2 cellular contexts compared by ENCODE assay signal in the genomic region with DNA sequence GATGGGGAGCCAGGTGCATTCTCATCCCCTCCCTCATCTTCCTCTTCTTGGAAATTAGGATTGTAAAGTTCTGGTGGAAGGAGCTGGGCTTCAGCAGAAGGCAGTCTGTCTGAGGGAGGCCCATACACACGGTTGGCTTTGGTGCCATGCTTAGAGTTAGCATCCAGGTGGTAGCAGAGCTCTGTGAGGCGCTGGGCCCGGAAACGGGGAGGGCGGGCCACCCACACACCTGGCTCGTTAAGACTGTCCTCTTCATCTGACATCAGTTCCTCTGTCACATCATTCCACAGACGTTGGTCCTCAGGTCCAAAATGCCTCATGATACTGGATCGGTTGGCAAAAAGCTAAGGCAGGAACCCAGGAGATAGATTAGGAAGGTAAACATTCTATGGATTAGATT.
TF ChIP-seq lines count a peak whose summit lies in the region.

No MANE protein-coding gene starts in this region.

TF ChIP-seq in HCT116, 20 proteins besides CTCF, POLR2A, EP300 and RAD21:
- TF ChIP-seq SRF (IDR thresholded peaks at IDR 0.05; ENCODE audit: low read depth) (no peak), EZH2 (IDR thresholded peaks at IDR 0.05) (no peak), TCF7L2 (IDR thresholded peaks at IDR 0.05; ENCODE audit: borderline replicate concordance, extremely low read depth, insufficient read depth, insufficient read length) (no peak), JUND (IDR thresholded peaks at IDR 0.05) (no peak), CEBPB (IDR thresholded peaks at IDR 0.05; ENCODE audit: low read depth) (no peak), CBX3 (IDR thresholded peaks at IDR 0.05; ENCODE audit: low read depth) (no peak), YY1 (IDR thresholded peaks at IDR 0.05; ENCODE audit: extremely low read depth, insufficient replicate concordance, low read depth, low read length) (no peak), SIN3A (IDR thresholded peaks at IDR 0.05; ENCODE audit: low read depth) (no peak), EZH2phosphoT487 (IDR thresholded peaks at IDR 0.05; ENCODE audit: borderline replicate concordance) (no peak), ZFX (IDR thresholded peaks at IDR 0.05) (no peak), SP1 (IDR thresholded peaks at IDR 0.05; ENCODE audit: low read depth) (no peak), POLR2AphosphoS5 (IDR thresholded peaks at IDR 0.05; ENCODE audit: low read depth, low read length) (no peak), EGR1 (IDR thresholded peaks at IDR 0.05; ENCODE audit: low read depth) (no peak), FOSL1 (IDR thresholded peaks at IDR 0.05; ENCODE audit: low read depth) (no peak), ZNF274 (IDR thresholded peaks at IDR 0.05; ENCODE audit: low read depth, low read length) (no peak)
- TF ChIP-seq, protein P1, sequence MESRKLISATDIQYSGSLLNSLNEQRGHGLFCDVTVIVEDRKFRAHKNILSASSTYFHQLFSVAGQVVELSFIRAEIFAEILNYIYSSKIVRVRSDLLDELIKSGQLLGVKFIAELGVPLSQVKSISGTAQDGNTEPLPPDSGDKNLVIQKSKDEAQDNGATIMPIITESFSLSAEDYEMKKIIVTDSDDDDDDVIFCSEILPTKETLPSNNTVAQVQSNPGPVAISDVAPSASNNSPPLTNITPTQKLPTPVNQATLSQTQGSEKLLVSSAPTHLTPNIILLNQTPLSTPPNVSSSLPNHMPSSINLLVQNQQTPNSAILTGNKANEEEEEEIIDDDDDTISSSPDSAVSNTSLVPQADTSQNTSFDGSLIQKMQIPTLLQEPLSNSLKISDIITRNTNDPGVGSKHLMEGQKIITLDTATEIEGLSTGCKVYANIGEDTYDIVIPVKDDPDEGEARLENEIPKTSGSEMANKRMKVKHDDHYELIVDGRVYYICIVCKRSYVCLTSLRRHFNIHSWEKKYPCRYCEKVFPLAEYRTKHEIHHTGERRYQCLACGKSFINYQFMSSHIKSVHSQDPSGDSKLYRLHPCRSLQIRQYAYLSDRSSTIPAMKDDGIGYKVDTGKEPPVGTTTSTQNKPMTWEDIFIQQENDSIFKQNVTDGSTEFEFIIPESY (IDR thresholded peaks at IDR 0.05; ENCODE audit: extremely low read depth, insufficient replicate concordance, low read length) = no peak
- TF ChIP-seq, protein P2, sequence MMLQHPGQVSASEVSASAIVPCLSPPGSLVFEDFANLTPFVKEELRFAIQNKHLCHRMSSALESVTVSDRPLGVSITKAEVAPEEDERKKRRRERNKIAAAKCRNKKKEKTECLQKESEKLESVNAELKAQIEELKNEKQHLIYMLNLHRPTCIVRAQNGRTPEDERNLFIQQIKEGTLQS (IDR thresholded peaks at IDR 0.05) = no peak
- TF ChIP-seq, protein P3, sequence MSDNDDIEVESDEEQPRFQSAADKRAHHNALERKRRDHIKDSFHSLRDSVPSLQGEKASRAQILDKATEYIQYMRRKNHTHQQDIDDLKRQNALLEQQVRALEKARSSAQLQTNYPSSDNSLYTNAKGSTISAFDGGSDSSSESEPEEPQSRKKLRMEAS (IDR thresholded peaks at IDR 0.05) = no peak
- TF ChIP-seq, protein P4, sequence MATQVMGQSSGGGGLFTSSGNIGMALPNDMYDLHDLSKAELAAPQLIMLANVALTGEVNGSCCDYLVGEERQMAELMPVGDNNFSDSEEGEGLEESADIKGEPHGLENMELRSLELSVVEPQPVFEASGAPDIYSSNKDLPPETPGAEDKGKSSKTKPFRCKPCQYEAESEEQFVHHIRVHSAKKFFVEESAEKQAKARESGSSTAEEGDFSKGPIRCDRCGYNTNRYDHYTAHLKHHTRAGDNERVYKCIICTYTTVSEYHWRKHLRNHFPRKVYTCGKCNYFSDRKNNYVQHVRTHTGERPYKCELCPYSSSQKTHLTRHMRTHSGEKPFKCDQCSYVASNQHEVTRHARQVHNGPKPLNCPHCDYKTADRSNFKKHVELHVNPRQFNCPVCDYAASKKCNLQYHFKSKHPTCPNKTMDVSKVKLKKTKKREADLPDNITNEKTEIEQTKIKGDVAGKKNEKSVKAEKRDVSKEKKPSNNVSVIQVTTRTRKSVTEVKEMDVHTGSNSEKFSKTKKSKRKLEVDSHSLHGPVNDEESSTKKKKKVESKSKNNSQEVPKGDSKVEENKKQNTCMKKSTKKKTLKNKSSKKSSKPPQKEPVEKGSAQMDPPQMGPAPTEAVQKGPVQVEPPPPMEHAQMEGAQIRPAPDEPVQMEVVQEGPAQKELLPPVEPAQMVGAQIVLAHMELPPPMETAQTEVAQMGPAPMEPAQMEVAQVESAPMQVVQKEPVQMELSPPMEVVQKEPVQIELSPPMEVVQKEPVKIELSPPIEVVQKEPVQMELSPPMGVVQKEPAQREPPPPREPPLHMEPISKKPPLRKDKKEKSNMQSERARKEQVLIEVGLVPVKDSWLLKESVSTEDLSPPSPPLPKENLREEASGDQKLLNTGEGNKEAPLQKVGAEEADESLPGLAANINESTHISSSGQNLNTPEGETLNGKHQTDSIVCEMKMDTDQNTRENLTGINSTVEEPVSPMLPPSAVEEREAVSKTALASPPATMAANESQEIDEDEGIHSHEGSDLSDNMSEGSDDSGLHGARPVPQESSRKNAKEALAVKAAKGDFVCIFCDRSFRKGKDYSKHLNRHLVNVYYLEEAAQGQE (IDR thresholded peaks at IDR 0.05; ENCODE audit: low read depth) = no peak

TF ChIP-seq in H1, 55 proteins besides CTCF, POLR2A, EP300 and RAD21:
- TF ChIP-seq CHD2 (IDR thresholded peaks at IDR 0.05; ENCODE audit: low read length) = no peak
- TF ChIP-seq RFX5 (IDR thresholded peaks at IDR 0.05; ENCODE audit: borderline replicate concordance, low read depth, low read length) = no peak
- no peak for TF ChIP-seq SP1 (IDR thresholded peaks at IDR 0.05; ENCODE audit: low read depth, low read length)
- TF ChIP-seq SAP30 (IDR thresholded peaks at IDR 0.05; ENCODE audit: insufficient read depth, insufficient replicate concordance, low read length) = no peak
- TF ChIP-seq CBX5 (IDR thresholded peaks at IDR 0.05; ENCODE audit: low read depth, low read length) = no peak
- no peak for TF ChIP-seq SUZ12 (IDR thresholded peaks at IDR 0.05; ENCODE audit: low read length)
- no peak for TF ChIP-seq KDM4A (IDR thresholded peaks at IDR 0.05; ENCODE audit: low read depth, low read length, severe bottlenecking)
- TF ChIP-seq EGR1 (IDR thresholded peaks at IDR 0.05; ENCODE audit: borderline replicate concordance, low read depth, low read length) = no peak
- TF ChIP-seq BACH1 (IDR thresholded peaks at IDR 0.05; ENCODE audit: low read length) = no peak
- TF ChIP-seq PHF8 (conservative IDR thresholded peaks at IDR 0.05; ENCODE audit: low read depth, low read length) = no peak
- TF ChIP-seq KDM5A (IDR thresholded peaks at IDR 0.05; ENCODE audit: low read length) = no peak
